Comparison of ENCODE assay signal across 8 cellular contexts in genomic region chr20:31674895-31675827, GRCh38. TPM values are rescaled to one million over a fixed set of nuclear protein-coding genes. Genes with fewer than 3 reads are reported as not detected.
A peak's percentile ranks its signal among the peaks of the same experiment; 100 is the strongest.
DNase-seq lines count a peak whose midpoint lies in the region; ATAC-seq and TF ChIP-seq lines count a peak whose summit lies in the region.

No MANE protein-coding gene starts in this region.

- ATAC-seq in GM21786 (IDR thresholded peaks at IDR 0.05; ENCODE audit: unreplicated experiment) (peak; percentile 75), natural killer cell (peak; percentile 80 to 87 (median 82))
- ATAC-seq in activated CD8-positive, alpha-beta memory T cell treated with anti-CD3 and anti-CD28 coated beads, Interleukin-2, amount 10 ng/mL, durations not matched to agents 7 days and 5 days: peak; percentile 70

- peak; percentile 35 for DNase-seq in Calu3
- DNase-seq in NCI-H69 (lab: John Stamatoyannopoulos, UW): peak; percentile 32
- peak; percentile 90 for DNase-seq in activated CD8-positive, alpha-beta memory T cell treated with anti-CD3 and anti-CD28 coated beads, Interleukin-2, amount 10 ng/mL, durations not matched to agents 7 days and 5 days
- peak; percentile 81 for DNase-seq in epithelial cell of esophagus (ENCODE audit: low read depth)
- peak; percentile 58 for DNase-seq in natural killer cell
- DNase-seq in SHP77 treated with DMSO at 0.1 percent for 48 hours (lab: John Stamatoyannopoulos, UW): no peak

- H3K36me3 Mint-ChIP-seq in Calu3 (ENCODE audit: insufficient read depth, unreplicated experiment) (peaks cover 97% of the 10 kb centered on the region), natural killer cell (peaks cover under 1% of the 10 kb centered on the region)
- peaks cover 45% of the 10 kb centered on the region for H3K36me3 Mint-ChIP-seq in activated CD8-positive, alpha-beta memory T cell treated with anti-CD3 and anti-CD28 coated beads, Interleukin-2, amount 10 ng/mL, durations not matched to agents 7 days and 5 days
- H3K36me3 Mint-ChIP-seq in stimulated activated naive CD8-positive, alpha-beta T cell treated with anti-CD3 and anti-CD28 coated beads, Interleukin-15, Interleukin-2, amounts not matched to agents 100 ng/mL and 50 ng/mL, for 24 hours (ENCODE audit: low read depth): peaks cover 86% of the 10 kb centered on the region

- H3K27ac Mint-ChIP-seq in Calu3 (ENCODE audit: unreplicated experiment): peak overlapping the region; percentile 78
- H3K27ac Mint-ChIP-seq in activated CD8-positive, alpha-beta memory T cell treated with anti-CD3 and anti-CD28 coated beads, Interleukin-2, amount 10 ng/mL, durations not matched to agents 7 days and 5 days: peak overlapping the region; percentile 97
- H3K27ac Mint-ChIP-seq in natural killer cell: peak overlapping the region; percentile 89 to 100
- H3K27ac Mint-ChIP-seq in stimulated activated naive CD8-positive, alpha-beta T cell treated with anti-CD3 and anti-CD28 coated beads, Interleukin-15, Interleukin-2, amounts not matched to agents 100 ng/mL and 50 ng/mL, for 24 hours: peak overlapping the region; percentile 96

- H3K4me3 Mint-ChIP-seq in Calu3 (ENCODE audit: low read depth, unreplicated experiment) (peak overlapping the region; percentile 35), natural killer cell (peak overlapping the region; percentile 95)
- peak overlapping the region; percentile 85 for H3K4me3 Mint-ChIP-seq in activated CD8-positive, alpha-beta memory T cell treated with anti-CD3 and anti-CD28 coated beads, Interleukin-2, amount 10 ng/mL, durations not matched to agents 7 days and 5 days
- H3K4me3 Mint-ChIP-seq in stimulated activated naive CD8-positive, alpha-beta T cell treated with anti-CD3 and anti-CD28 coated beads, Interleukin-15, Interleukin-2, amounts not matched to agents 100 ng/mL and 50 ng/mL, for 24 hours: peak overlapping the region; percentile 83

- no peaks in the 10 kb centered on the region for H3K9me3 Mint-ChIP-seq in Calu3 (ENCODE audit: low read depth, unreplicated experiment)
- H3K9me3 Mint-ChIP-seq in activated CD8-positive, alpha-beta memory T cell treated with anti-CD3 and anti-CD28 coated beads, Interleukin-2, amount 10 ng/mL, durations not matched to agents 7 days and 5 days (ENCODE audit: low read depth): no peaks in the 10 kb centered on the region
- H3K9me3 Mint-ChIP-seq in natural killer cell: no peaks in the 10 kb centered on the region
- no peaks in the 10 kb centered on the region for H3K9me3 Mint-ChIP-seq in stimulated activated naive CD8-positive, alpha-beta T cell treated with anti-CD3 and anti-CD28 coated beads, Interleukin-15, Interleukin-2, amounts not matched to agents 100 ng/mL and 50 ng/mL, for 24 hours

- H3K4me1 Mint-ChIP-seq in Calu3 (ENCODE audit: low read depth, unreplicated experiment) (peaks cover 83% of the 10 kb centered on the region), natural killer cell (peaks cover 84 to 88% of the 10 kb centered on the region in 2 donors)
- H3K4me1 Mint-ChIP-seq in activated CD8-positive, alpha-beta memory T cell treated with anti-CD3 and anti-CD28 coated beads, Interleukin-2, amount 10 ng/mL, durations not matched to agents 7 days and 5 days: peaks cover 91% of the 10 kb centered on the region
- peaks cover 92% of the 10 kb centered on the region for H3K4me1 Mint-ChIP-seq in stimulated activated naive CD8-positive, alpha-beta T cell treated with anti-CD3 and anti-CD28 coated beads, Interleukin-15, Interleukin-2, amounts not matched to agents 100 ng/mL and 50 ng/mL, for 24 hours (ENCODE audit: low read depth)

- intact Hi-C loops in Calu3 (cut with micrococcal nuclease; ENCODE audit: unreplicated experiment): loop anchor here (5.0 kb wide), 1 partner anchor 47 kb away; the partner anchor contains the start of gene BCL2L1
- intact Hi-C loops in natural killer cell (cut with micrococcal nuclease): loop anchor here (1.0 to 2.0 kb wide), 3 partner anchors 9 to 48 kb away; partner anchors contain the start of gene BCL2L1

- H3K27me3 Mint-ChIP-seq in Calu3 (ENCODE audit: unreplicated experiment): no peaks in the 10 kb centered on the region
- H3K27me3 Mint-ChIP-seq in activated CD8-positive, alpha-beta memory T cell treated with anti-CD3 and anti-CD28 coated beads, Interleukin-2, amount 10 ng/mL, durations not matched to agents 7 days and 5 days: no peaks in the 10 kb centered on the region
- no peaks in the 10 kb centered on the region for H3K27me3 Mint-ChIP-seq in natural killer cell (ENCODE audit: low read depth in 2 of 2)
- no peaks in the 10 kb centered on the region for H3K27me3 Mint-ChIP-seq in stimulated activated naive CD8-positive, alpha-beta T cell treated with anti-CD3 and anti-CD28 coated beads, Interleukin-15, Interleukin-2, amounts not matched to agents 100 ng/mL and 50 ng/mL, for 24 hours

- no peak overlapping the region for H3K4me3 ChIP-seq in epithelial cell of esophagus (ENCODE audit: low read length)

- CTCF ChIA-PET in Calu3 (lab: Charles Lee): interaction anchor here (0.5 to 1.6 kb wide), 4 partner anchors 13 to 97 kb away, joined by 3 read pairs; no protein-coding TSS in a partner anchor
- CTCF ChIA-PET in activated CD8-positive, alpha-beta memory T cell treated with anti-CD3 and anti-CD28 coated beads, Interleukin-2, amount 10 ng/mL, durations not matched to agents 7 days and 5 days (lab: Charles Lee): interaction anchor here (0.8 to 8.1 kb wide), 11 partner anchors 9 to 71 kb away, joined by 3 to 94 read pairs (median 8); partner anchors contain the start of genes BCL2L1 and TPX2

- TF ChIP-seq CTCF in Calu3 (IDR thresholded peaks at IDR 0.05; ENCODE audit: unreplicated experiment) (no peak), epithelial cell of esophagus (IDR thresholded peaks at IDR 0.05; ENCODE audit: insufficient read depth, low read depth, low read length, missing control alignments) (no peak), natural killer cell (IDR thresholded peaks at IDR 0.05) (no peak)

- no TSS peak for BruUV-seq in Calu3 (replicated peaks; lab: Mats Ljungman, UMichigan)

RNA-seq across cellular contexts. Expression of gene COX4I2, which starts 37.4 kb away (rescaled TPM):
- total RNA-seq in Calu3 (2022): not detected in 2 replicates
- total RNA-seq in activated CD8-positive, alpha-beta memory T cell treated with anti-CD3 and anti-CD28 coated beads, Interleukin-2, amount 10 ng/mL, durations not matched to agents 7 days and 5 days: not detected
- total RNA-seq in natural killer cell: not detected

RNA-seq across cellular contexts. Expression of gene BCL2L1, which starts 47.5 kb away (rescaled TPM):
- total RNA-seq in Calu3 (2022): 290 and 321 TPM in 2 replicates
- 100 to 1,000 TPM in 1 of 2 experiments, 10 to 100 TPM in 1; 69.8 to 121 TPM for total RNA-seq in activated CD8-positive, alpha-beta memory T cell treated with anti-CD3 and anti-CD28 coated beads, Interleukin-2, amount 10 ng/mL, durations not matched to agents 7 days and 5 days
- total RNA-seq in natural killer cell: 10 to 100 TPM; 67.4 to 92.6 (median 78.6) TPM

Comparison
In these comparisons a context has a peak if more than half of its experiments do, and no peak if none do; other contexts are left out.
1. H3K4me3 Mint-ChIP-seq: peak in every context shown above with its lines; median percentile 95 in natural killer cell; 85 in activated CD8-positive, alpha-beta memory T cell treated with anti-CD3 and anti-CD28 coated beads, Interleukin-2, amount 10 ng/mL, durations not matched to agents 7 days and 5 days; 83 in stimulated activated naive CD8-positive, alpha-beta T cell treated with anti-CD3 and anti-CD28 coated beads, Interleukin-15, Interleukin-2, amounts not matched to agents 100 ng/mL and 50 ng/mL, for 24 hours; 35 in Calu3.